8 cellular contexts compared by ENCODE assay signal in the genomic region with DNA sequence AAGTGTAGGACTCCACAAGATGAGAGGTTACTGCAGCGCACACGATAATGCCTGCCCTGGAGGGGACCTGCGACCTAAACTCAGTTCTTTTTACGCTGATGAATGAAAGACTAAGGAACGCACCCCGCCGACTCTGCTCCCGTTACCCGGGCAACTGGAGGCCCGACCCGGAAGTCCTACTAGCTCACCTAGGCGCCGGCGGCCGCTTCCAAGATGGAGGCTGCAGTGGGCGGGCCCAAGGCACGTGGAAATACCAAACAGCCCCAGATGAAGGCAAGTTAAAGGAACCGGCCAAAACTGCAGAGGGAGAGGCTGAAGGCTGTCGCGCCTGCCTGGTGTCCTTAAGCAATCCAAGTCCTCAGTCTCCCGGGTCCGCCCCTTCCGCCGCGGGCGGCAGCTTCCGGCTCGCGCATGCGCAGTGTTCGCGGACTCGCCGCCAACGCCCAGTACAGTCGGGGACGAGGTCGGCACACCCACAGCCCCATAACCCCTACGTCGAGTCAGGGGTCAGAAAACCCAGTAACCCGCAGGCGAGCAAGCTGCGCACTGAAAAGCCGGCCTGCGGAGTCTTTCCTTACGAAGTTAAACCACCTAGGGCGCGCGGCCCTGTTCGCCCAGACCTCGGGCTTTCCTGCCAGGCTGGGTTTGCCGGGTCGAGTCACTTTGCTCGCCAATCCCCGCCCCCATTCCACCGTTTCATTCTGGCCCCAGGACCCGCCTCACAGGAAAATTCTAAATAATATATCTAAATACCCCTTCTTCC. TPM values are rescaled to one million over a fixed set of nuclear protein-coding genes. Genes with fewer than 3 reads are reported as not detected.
DNase-seq lines count a peak whose midpoint lies in the region; ATAC-seq and TF ChIP-seq lines count a peak whose summit lies in the region.

A gene with protein sequence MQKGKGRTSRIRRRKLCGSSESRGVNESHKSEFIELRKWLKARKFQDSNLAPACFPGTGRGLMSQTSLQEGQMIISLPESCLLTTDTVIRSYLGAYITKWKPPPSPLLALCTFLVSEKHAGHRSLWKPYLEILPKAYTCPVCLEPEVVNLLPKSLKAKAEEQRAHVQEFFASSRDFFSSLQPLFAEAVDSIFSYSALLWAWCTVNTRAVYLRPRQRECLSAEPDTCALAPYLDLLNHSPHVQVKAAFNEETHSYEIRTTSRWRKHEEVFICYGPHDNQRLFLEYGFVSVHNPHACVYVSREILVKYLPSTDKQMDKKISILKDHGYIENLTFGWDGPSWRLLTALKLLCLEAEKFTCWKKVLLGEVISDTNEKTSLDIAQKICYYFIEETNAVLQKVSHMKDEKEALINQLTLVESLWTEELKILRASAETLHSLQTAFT (minus strand): TSS at position 368 of the 763 bp plus-strand sequence. CDS start 1,638 bp downstream, outside the sequence.

- TF ChIP-seq CTCF in GM12865 (IDR thresholded peaks at IDR 0.05; ENCODE audit: insufficient read depth, low read depth, low read length, missing control alignments) (no peak), type B pancreatic cell (conservative IDR thresholded peaks at IDR 0.05) (no peak)

- peaks cover 29% of the 10 kb centered on the region for H3K4me1 Mint-ChIP-seq in activated naive CD8-positive, alpha-beta T cell treated with anti-CD3 and anti-CD28 coated beads, Interleukin-2, amount 50 U/mL, for 24 hours
- peaks cover 8% of the 10 kb centered on the region for H3K4me1 Mint-ChIP-seq in type B pancreatic cell (ENCODE audit: unreplicated experiment)

- no peaks in the 10 kb centered on the region for H3K27me3 Mint-ChIP-seq in activated naive CD8-positive, alpha-beta T cell treated with anti-CD3 and anti-CD28 coated beads, Interleukin-2, amount 50 U/mL, for 24 hours
- no peaks in the 10 kb centered on the region for H3K27me3 Mint-ChIP-seq in type B pancreatic cell

- DNase-seq in GM12865 (ENCODE audit: low read depth) (peak; percentile 96), NCI-H1417 treated with DMSO at 0.1 percent for 48 hours (lab: John Stamatoyannopoulos, UW) (peak; percentile 61), SW480 (ENCODE audit: low spot score) (peak; percentile 95), cardiac septum (ENCODE audit: low spot score) (peak; percentile 97), pons (ENCODE audit: low spot score) (peak; percentile 90), type B pancreatic cell (ENCODE audit: extremely low spot score, unreplicated experiment) (peak; percentile 95)
- peak; percentile 96 for DNase-seq in activated naive CD8-positive, alpha-beta T cell treated with anti-CD3 and anti-CD28 coated beads, Interleukin-2, amount 50 U/mL, for 24 hours

- H3K4me3 Mint-ChIP-seq in activated naive CD8-positive, alpha-beta T cell treated with anti-CD3 and anti-CD28 coated beads, Interleukin-2, amount 50 U/mL, for 24 hours, result peak within 1 kb of the TSS; percentile 92
- H3K4me3 Mint-ChIP-seq in type B pancreatic cell, result peak within 1 kb of the TSS; percentile 97

- peaks cover 35% of the 10 kb centered on the region for H3K36me3 Mint-ChIP-seq in activated naive CD8-positive, alpha-beta T cell treated with anti-CD3 and anti-CD28 coated beads, Interleukin-2, amount 50 U/mL, for 24 hours (ENCODE audit: low read depth)
- peaks cover 10% of the 10 kb centered on the region for H3K36me3 Mint-ChIP-seq in type B pancreatic cell

- H3K9me3 Mint-ChIP-seq in activated naive CD8-positive, alpha-beta T cell treated with anti-CD3 and anti-CD28 coated beads, Interleukin-2, amount 50 U/mL, for 24 hours, result no peaks in the 10 kb centered on the region
- H3K9me3 Mint-ChIP-seq in type B pancreatic cell, result no peaks in the 10 kb centered on the region

- intact Hi-C loops in cardiac septum (cut with DNase I), result loop anchor here (5.0 kb wide), 1 partner anchor 52 kb away; no protein-coding TSS in a partner anchor

- peak within 1 kb of the TSS; percentile 93 for H3K4me3 ChIP-seq in GM12865 (ENCODE audit: low read depth, low read length)

- H3K27ac Mint-ChIP-seq in activated naive CD8-positive, alpha-beta T cell treated with anti-CD3 and anti-CD28 coated beads, Interleukin-2, amount 50 U/mL, for 24 hours, result peak within 1 kb of the TSS; percentile 95
- peak within 1 kb of the TSS; percentile 95 for H3K27ac Mint-ChIP-seq in type B pancreatic cell

- peak; percentile 92 for ATAC-seq in HG02763 (IDR thresholded peaks at IDR 0.05; ENCODE audit: unreplicated experiment)
- ATAC-seq in activated naive CD8-positive, alpha-beta T cell treated with anti-CD3 and anti-CD28 coated beads, Interleukin-2, amount 50 U/mL, for 24 hours, result peak; percentile 93

RNA-seq across cellular contexts. Expression of the gene that starts here (rescaled TPM):
- total RNA-seq in cardiac septum (10.6 TPM), type B pancreatic cell (ENCODE audit: low replicate concordance) (16.7 and 26.4 TPM in 2 replicates)

Comparison
In these comparisons a context has a peak if more than half of its experiments do, and no peak if none do; other contexts are left out.
1. Peak in every context shown above with its lines: DNase-seq, ATAC-seq and H3K4me3 ChIP-seq.